In genomic region chr3:136994772-136995516, GRCh38 we compare ENCODE assay signal across 8 cellular contexts. TPM values are rescaled to one million over a fixed set of nuclear protein-coding genes. Genes with fewer than 3 reads are reported as not detected.
DNase-seq lines count a peak whose midpoint lies in the region; ATAC-seq, FAIRE-seq and TF ChIP-seq lines count a peak whose summit lies in the region.

No MANE protein-coding gene starts in this region.

- TF ChIP-seq CTCF in fibroblast of the aortic adventitia (IDR thresholded peaks at IDR 0.05; ENCODE audit: insufficient read depth, low read length) (no peak), retinal pigment epithelial cell (conservative IDR thresholded peaks at IDR 0.05; ENCODE audit: low read depth, low read length) (no peak)

- FAIRE-seq in H54 (lab: Jason Lieb, UNC): peak; percentile 55

- TF ChIP-seq POLR2A in H54 (IDR thresholded peaks at IDR 0.05; ENCODE audit: low read depth, low read length): no peak

- DNase-seq in H54 (ENCODE audit: insufficient read length, low spot score): no peak
- DNase-seq in RPMI8226: peak; percentile 89
- peak; percentile 99 for DNase-seq in fibroblast of the aortic adventitia (ENCODE audit: low read depth)
- peak; percentile 94 for DNase-seq in retinal pigment epithelial cell (ENCODE audit: low read depth)
- no peak for DNase-seq in NCI-H2107 treated with DMSO at 0.1 percent for 48 hours (lab: John Stamatoyannopoulos, UW; ENCODE audit: unreplicated experiment)

- ATAC-seq in HG03571 (IDR thresholded peaks at IDR 0.05; ENCODE audit: unreplicated experiment): no peak
- no peak for ATAC-seq in activated CD4-positive, CD25-positive, alpha-beta regulatory T cell treated with anti-CD3 and anti-CD28 coated beads, Interleukin-2, amount 50 U/mL, for 24 hours
- ATAC-seq in GM19467 (IDR thresholded peaks at IDR 0.05; ENCODE audit: unreplicated experiment): no peak

- H3K4me3 ChIP-seq in fibroblast of the aortic adventitia (ENCODE audit: low read depth, low read length): no peak overlapping the region
- H3K4me3 ChIP-seq in retinal pigment epithelial cell (ENCODE audit: low read length): no peak overlapping the region

RNA-seq across cellular contexts. Expression of gene IL20RB, which starts 37.2 kb away (rescaled TPM):
- 3.9 and 4.6 TPM in 2 replicates for total RNA-seq in fibroblast of the aortic adventitia (ENCODE audit: low replicate concordance)

Comparison
In these comparisons a context has a peak if more than half of its experiments do, and no peak if none do; other contexts are left out.
1. DNase-seq: peak in RPMI8226 (single experiment), fibroblast of the aortic adventitia (single experiment) and retinal pigment epithelial cell (single experiment); none in H54 (single experiment) and NCI-H2107 treated with DMSO at 0.1 percent for 48 hours (single experiment).